8 cellular contexts compared by ENCODE assay signal in genomic region chr7:36670585-36671431, GRCh38. TPM values are rescaled to one million over a fixed set of nuclear protein-coding genes. Genes with fewer than 3 reads are reported as not detected.
DNase-seq lines count a peak whose midpoint lies in the region; ATAC-seq, FAIRE-seq and TF ChIP-seq lines count a peak whose summit lies in the region.

No MANE protein-coding gene starts in this region.

- no peaks in the 10 kb centered on the region for H3K36me3 ChIP-seq in BJ (ENCODE audit: control insufficient read depth, insufficient read depth, low read length)
- no peaks in the 10 kb centered on the region for H3K36me3 ChIP-seq in upper lobe of left lung

- ATAC-seq in upper lobe of left lung (ENCODE audit: low FRiP score in 2 of 2), result peak; percentile 85 to 92

- no peak for TF ChIP-seq POLR2A in upper lobe of left lung (IDR thresholded peaks at IDR 0.05)

- no peak overlapping the region for H3K4me3 Mint-ChIP-seq in activated T-helper 1 cell treated with anti-CD3 and anti-CD28 coated beads, Interleukin-12 subunit alpha, Interleukin-12 subunit beta, Interleukin-2, Interleukin-4 antibody, amounts not matched to agents 30 ng/mL and 10 ng/mL and 1 ng/mL, durations not matched to agents 14 hours and 24 hours and 36 hours

- no peaks in the 10 kb centered on the region for H3K4me1 ChIP-seq in upper lobe of left lung

- no peak overlapping the region for H3K27ac ChIP-seq in upper lobe of left lung

- H3K27me3 ChIP-seq in BJ (ENCODE audit: control insufficient read depth, insufficient read depth, low read length) (0 out of 2 replicates have a peak, but pooled peaks cover 1% of the 10 kb centered on the region), upper lobe of left lung (no peaks in the 10 kb centered on the region)

- no peak for TF ChIP-seq EP300 in upper lobe of left lung (IDR thresholded peaks at IDR 0.05)

- no peaks in the 10 kb centered on the region for H3K9me3 Mint-ChIP-seq in activated T-helper 1 cell treated with anti-CD3 and anti-CD28 coated beads, Interleukin-12 subunit alpha, Interleukin-12 subunit beta, Interleukin-2, Interleukin-4 antibody, amounts not matched to agents 30 ng/mL and 10 ng/mL and 1 ng/mL, durations not matched to agents 14 hours and 24 hours and 36 hours

- no peaks in the 10 kb centered on the region for H3K27me3 Mint-ChIP-seq in activated T-helper 1 cell treated with anti-CD3 and anti-CD28 coated beads, Interleukin-12 subunit alpha, Interleukin-12 subunit beta, Interleukin-2, Interleukin-4 antibody, amounts not matched to agents 30 ng/mL and 10 ng/mL and 1 ng/mL, durations not matched to agents 14 hours and 24 hours and 36 hours (ENCODE audit: insufficient read depth)

- H3K4me1 Mint-ChIP-seq in activated T-helper 1 cell treated with anti-CD3 and anti-CD28 coated beads, Interleukin-12 subunit alpha, Interleukin-12 subunit beta, Interleukin-2, Interleukin-4 antibody, amounts not matched to agents 30 ng/mL and 10 ng/mL and 1 ng/mL, durations not matched to agents 14 hours and 24 hours and 36 hours (ENCODE audit: low read depth), result peaks cover 55% of the 10 kb centered on the region

- POLR2A ChIA-PET in BJ (lab: Charles Lee), result no interaction called here

- no peak overlapping the region for H3K4me3 ChIP-seq in BJ (ENCODE audit: low read depth, low read length)
- no peak overlapping the region for H3K4me3 ChIP-seq in Jurkat, Clone E6-1 (ENCODE audit: low read length)
- no peak overlapping the region for H3K4me3 ChIP-seq in fibroblast of the aortic adventitia (ENCODE audit: low read depth, low read length)
- H3K4me3 ChIP-seq in upper lobe of left lung, result no peak overlapping the region

- 84 to 85% methylated on average over 17 of the region's 17 CpGs for WGBS in upper lobe of left lung, 2 donors

- CTCF ChIA-PET in BJ (lab: Yijun Ruan, JAX), result interaction anchor here (0.7 to 8.9 kb wide), 36 partner anchors 8 to 511 kb away, joined by 3 to 197 read pairs (median 4); no protein-coding TSS in a partner anchor

- TF ChIP-seq CTCF in BJ (IDR thresholded peaks at IDR 0.05; ENCODE audit: insufficient read depth, low read depth, low read length), result peak; percentile 95
- TF ChIP-seq CTCF in fibroblast of the aortic adventitia (IDR thresholded peaks at IDR 0.05; ENCODE audit: insufficient read depth, low read length), result peak; percentile 97
- TF ChIP-seq CTCF in upper lobe of left lung (IDR thresholded peaks at IDR 0.05), result peak; percentile 60 to 79 (median 76)

- no peak overlapping the region for H3K27ac Mint-ChIP-seq in activated T-helper 1 cell treated with anti-CD3 and anti-CD28 coated beads, Interleukin-12 subunit alpha, Interleukin-12 subunit beta, Interleukin-2, Interleukin-4 antibody, amounts not matched to agents 30 ng/mL and 10 ng/mL and 1 ng/mL, durations not matched to agents 14 hours and 24 hours and 36 hours

- no peaks in the 10 kb centered on the region for H3K9me3 ChIP-seq in upper lobe of left lung

- H3K36me3 Mint-ChIP-seq in activated T-helper 1 cell treated with anti-CD3 and anti-CD28 coated beads, Interleukin-12 subunit alpha, Interleukin-12 subunit beta, Interleukin-2, Interleukin-4 antibody, amounts not matched to agents 30 ng/mL and 10 ng/mL and 1 ng/mL, durations not matched to agents 14 hours and 24 hours and 36 hours (ENCODE audit: low read depth), result peaks cover 10% of the 10 kb centered on the region

- no peak for DNase-seq in BJ (ENCODE audit: low read depth)
- peak; percentile 35 for DNase-seq in GM19239 (ENCODE audit: insufficient read length, low spot score)
- DNase-seq in Jurkat, Clone E6-1 (ENCODE audit: low read depth, low spot score), result peak; percentile 63
- peak; percentile 65 for DNase-seq in RCC 7860 (ENCODE audit: low spot score)
- DNase-seq in activated T-helper 1 cell treated with anti-CD3 and anti-CD28 coated beads, Interleukin-12 subunit alpha, Interleukin-12 subunit beta, Interleukin-2, Interleukin-4 antibody, amounts not matched to agents 30 ng/mL and 10 ng/mL and 1 ng/mL, durations not matched to agents 14 hours and 24 hours and 36 hours (ENCODE audit: low spot score), result peak; percentile 54
- peak; percentile 78 for DNase-seq in fibroblast of the aortic adventitia (ENCODE audit: low read depth)
- DNase-seq in occipital lobe (lab: John Stamatoyannopoulos, UW), result peak; percentile 21
- DNase-seq in upper lobe of left lung, result peak; percentile 63 to 75

- intact Hi-C loops in activated T-helper 1 cell treated with anti-CD3 and anti-CD28 coated beads, Interleukin-12 subunit alpha, Interleukin-12 subunit beta, Interleukin-2, Interleukin-4 antibody, amounts not matched to agents 30 ng/mL and 10 ng/mL and 1 ng/mL, durations not matched to agents 14 hours and 24 hours and 36 hours (cut with micrococcal nuclease), result loop anchor here (1.0 to 2.0 kb wide), 4 partner anchors 68 to 511 kb away; no protein-coding TSS in a partner anchor

- FAIRE-seq in GM19239 (lab: Jason Lieb, UNC) (peak; percentile 91), RCC 7860 (lab: Jason Lieb, UNC) (peak; percentile 79)

RNA-seq across cellular contexts. Expression of gene AOAH, which starts 53.5 kb away (rescaled TPM):
- not detected in 2 replicates for polyA plus RNA-seq in BJ (2011; rRNA removed)
- polyA minus RNA-seq in BJ (2011; rRNA and poly(A)+ RNA removed), result not detected in 2 replicates
- polyA plus RNA-seq in Jurkat, Clone E6-1 (2012; ENCODE audit: insufficient read depth, insufficient read length), result 2.5 TPM
- 12.3 and 14.0 TPM in 2 replicates for total RNA-seq in activated T-helper 1 cell treated with anti-CD3 and anti-CD28 coated beads, Interleukin-12 subunit alpha, Interleukin-12 subunit beta, Interleukin-2, Interleukin-4 antibody, amounts not matched to agents 30 ng/mL and 10 ng/mL and 1 ng/mL, durations not matched to agents 14 hours and 24 hours and 36 hours
- total RNA-seq in fibroblast of the aortic adventitia (ENCODE audit: low replicate concordance) (0.74 TPM in 1 of 2 replicates, not detected in the other), occipital lobe (3.6 TPM), upper lobe of left lung (10 to 100 TPM; 18.5 to 36.8 (median 25.7) TPM)
